Comparison of ENCODE assay signal across 14 cellular contexts in genomic region chr1:44472614-44473262, GRCh38.
DNase-seq lines count a peak whose midpoint lies in the region; ATAC-seq and TF ChIP-seq lines count a peak whose summit lies in the region.
"Had no signal": no experiment of that assay in that cellular context is flagged by ENCODE, and none has a peak within 500 bp of the region (broad histone marks: within the 10 kb centered on the region; RNA-seq: fewer than 3 reads in every experiment).

No MANE protein-coding gene starts in this region.

- H3K27me3 Mint-ChIP-seq in activated T-cell treated with anti-CD3 and anti-CD28 coated beads, Interleukin-2, amount 50 U/mL, for 72 hours (ENCODE audit: low read depth) = peaks cover 10% of the 10 kb centered on the region
- peaks cover 19% of the 10 kb centered on the region for H3K27me3 Mint-ChIP-seq in activated T-cell treated with anti-CD3 and anti-CD28 coated beads, Interleukin-2, amount 50 U/mL, for 24 hours
- H3K27me3 Mint-ChIP-seq in WTC11 (ENCODE audit: low read depth) (no peaks in the 10 kb centered on the region), memory B cell (peaks cover 12% of the 10 kb centered on the region)

- H3K27me3 ChIP-seq in upper lobe of left lung = no peaks in the 10 kb centered on the region
- peaks cover 6% of the 10 kb centered on the region for H3K27me3 ChIP-seq in adrenal gland
- H3K27me3 ChIP-seq: pancreas, testis had no signal

- TF ChIP-seq POLR2A in upper lobe of left lung (IDR thresholded peaks at IDR 0.05) (no peak), adrenal gland (IDR thresholded peaks at IDR 0.05) (no peak)

- POLR2A ChIA-PET in WTC11 (lab: Charles Lee) = no interaction called here

- TF ChIP-seq EP300 in upper lobe of left lung (IDR thresholded peaks at IDR 0.05) = no peak

- no peak for ATAC-seq in activated T-cell treated with anti-CD3 and anti-CD28 coated beads, Interleukin-2, amount 50 U/mL, for 72 hours (replicated peaks in 1 of 2)
- ATAC-seq in WTC11 (peak; percentile 51; the same call in 1 of the 2 replicates), memory B cell (ENCODE audit: low read depth) (no peak), upper lobe of left lung (ENCODE audit: low FRiP score in 2 of 2) (peak; percentile 19 to 55), GM21360 (IDR thresholded peaks at IDR 0.05; ENCODE audit: unreplicated experiment) (no peak)
- ATAC-seq: activated CD8-positive, alpha-beta T cell treated with anti-CD3 and anti-CD28 coated beads for 36 hours had no signal

- no peaks in the 10 kb centered on the region for H3K9me3 Mint-ChIP-seq in activated T-cell treated with anti-CD3 and anti-CD28 coated beads, Interleukin-2, amount 50 U/mL, for 72 hours
- H3K9me3 Mint-ChIP-seq in activated T-cell treated with anti-CD3 and anti-CD28 coated beads, Interleukin-2, amount 50 U/mL, for 24 hours = peaks cover 7% of the 10 kb centered on the region
- H3K9me3 Mint-ChIP-seq in WTC11 = peaks cover 7% of the 10 kb centered on the region
- H3K9me3 Mint-ChIP-seq in memory B cell = peaks cover 3% of the 10 kb centered on the region
- H3K9me3 Mint-ChIP-seq: activated CD8-positive, alpha-beta T cell treated with anti-CD3 and anti-CD28 coated beads for 36 hours; activated naive CD4-positive, alpha-beta T cell treated with anti-CD3 and anti-CD28 coated beads, Interleukin-2, amount 10 ng/mL, durations not matched to agents 7 days and 5 days had no signal

- no peak for TF ChIP-seq CTCF in WTC11 (IDR thresholded peaks at IDR 0.05)
- no peak for TF ChIP-seq CTCF in upper lobe of left lung (IDR thresholded peaks at IDR 0.05)
- TF ChIP-seq CTCF in adrenal gland (IDR thresholded peaks at IDR 0.05) = no peak

- CTCF ChIA-PET in WTC11 (lab: Charles Lee) = no interaction called here

- H3K4me1 ChIP-seq in upper lobe of left lung = peaks cover 0 to 6% (median 2%) of the 10 kb centered on the region in 4 donors
- H3K4me1 ChIP-seq in adrenal gland (replicated peaks in 1 of 2) = no peaks in the 10 kb centered on the region
- H3K4me1 ChIP-seq: pancreas, testis had no signal

- H3K4me3 ChIP-seq in upper lobe of left lung (peak overlapping the region in 2 of 4 donors; percentile 17 to 28), adrenal gland (no peak overlapping the region)
- H3K4me3 ChIP-seq: pancreas, testis had no signal

- no peaks in the 10 kb centered on the region for H3K36me3 Mint-ChIP-seq in activated T-cell treated with anti-CD3 and anti-CD28 coated beads, Interleukin-2, amount 50 U/mL, for 72 hours (ENCODE audit: insufficient read depth in 2 of 2)
- H3K36me3 Mint-ChIP-seq in activated T-cell treated with anti-CD3 and anti-CD28 coated beads, Interleukin-2, amount 50 U/mL, for 24 hours (ENCODE audit: low read depth) = no peaks in the 10 kb centered on the region
- H3K36me3 Mint-ChIP-seq in WTC11 (peaks cover 9% of the 10 kb centered on the region), memory B cell (peaks cover 3% of the 10 kb centered on the region)
- H3K36me3 Mint-ChIP-seq: activated naive CD4-positive, alpha-beta T cell treated with anti-CD3 and anti-CD28 coated beads, Interleukin-2, amount 10 ng/mL, durations not matched to agents 7 days and 5 days had no signal

- peak overlapping the region; percentile 39 to 43 for H3K4me3 Mint-ChIP-seq in activated T-cell treated with anti-CD3 and anti-CD28 coated beads, Interleukin-2, amount 50 U/mL, for 72 hours
- no peak overlapping the region for H3K4me3 Mint-ChIP-seq in activated T-cell treated with anti-CD3 and anti-CD28 coated beads, Interleukin-2, amount 50 U/mL, for 24 hours
- H3K4me3 Mint-ChIP-seq in WTC11 = no peak overlapping the region
- peak overlapping the region; percentile 22 for H3K4me3 Mint-ChIP-seq in memory B cell
- H3K4me3 Mint-ChIP-seq: activated CD8-positive, alpha-beta T cell treated with anti-CD3 and anti-CD28 coated beads for 36 hours; activated naive CD4-positive, alpha-beta T cell treated with anti-CD3 and anti-CD28 coated beads, Interleukin-2, amount 10 ng/mL, durations not matched to agents 7 days and 5 days had no signal

- H3K27ac Mint-ChIP-seq in activated T-cell treated with anti-CD3 and anti-CD28 coated beads, Interleukin-2, amount 50 U/mL, for 72 hours = no peak overlapping the region
- H3K27ac Mint-ChIP-seq in activated T-cell treated with anti-CD3 and anti-CD28 coated beads, Interleukin-2, amount 50 U/mL, for 24 hours = no peak overlapping the region
- H3K27ac Mint-ChIP-seq in WTC11 = peak overlapping the region; percentile 8; the same call in 1 of the 2 replicates
- H3K27ac Mint-ChIP-seq in memory B cell = no peak overlapping the region
- H3K27ac Mint-ChIP-seq: activated CD8-positive, alpha-beta T cell treated with anti-CD3 and anti-CD28 coated beads for 36 hours; activated naive CD4-positive, alpha-beta T cell treated with anti-CD3 and anti-CD28 coated beads, Interleukin-2, amount 10 ng/mL, durations not matched to agents 7 days and 5 days had no signal

- WGBS in upper lobe of left lung, 2 donors = 17 to 42% methylated on average over 11 of the region's 11 CpGs
- 45 to 54% (median 47%) methylated on average over 10 to 11 of the region's 11 CpGs for WGBS in adrenal gland, 4 donors

- H3K36me3 ChIP-seq in upper lobe of left lung (no peaks in the 10 kb centered on the region), adrenal gland (replicated peaks in 1 of 2) (no peaks in the 10 kb centered on the region)
- H3K36me3 ChIP-seq: pancreas had no signal

- no peaks in the 10 kb centered on the region for H3K9me3 ChIP-seq in upper lobe of left lung
- H3K9me3 ChIP-seq in adrenal gland (replicated peaks in 1 of 3) = no peaks in the 10 kb centered on the region
- H3K9me3 ChIP-seq: pancreas, testis had no signal

- H3K4me1 Mint-ChIP-seq in activated T-cell treated with anti-CD3 and anti-CD28 coated beads, Interleukin-2, amount 50 U/mL, for 72 hours (ENCODE audit: low read depth) = peaks cover 11% of the 10 kb centered on the region
- peaks cover 11% of the 10 kb centered on the region for H3K4me1 Mint-ChIP-seq in activated T-cell treated with anti-CD3 and anti-CD28 coated beads, Interleukin-2, amount 50 U/mL, for 24 hours (ENCODE audit: low read depth)
- H3K4me1 Mint-ChIP-seq in WTC11 (peaks cover 29% of the 10 kb centered on the region), memory B cell (peaks cover 11% of the 10 kb centered on the region)

- intact Hi-C loops in adrenal gland (cut with DNase I) = no loop called here

- DNase-seq in activated T-cell treated with anti-CD3 and anti-CD28 coated beads, Interleukin-2, amount 50 U/mL, for 72 hours = no peak
- no peak for DNase-seq in activated T-cell treated with anti-CD3 and anti-CD28 coated beads, Interleukin-2, amount 50 U/mL, for 24 hours
- DNase-seq in WTC11 (ENCODE audit: low spot score) = no peak
- no peak for DNase-seq in memory B cell (ENCODE audit: low spot score in 2 of 2)
- peak in 1 of 2 donors; percentile 40 for DNase-seq in upper lobe of left lung
- DNase-seq in stimulated activated CD4-positive, alpha-beta T cell treated with anti-CD3 and anti-CD28 coated beads, Interleukin-4, amount 100 ng/mL, for 4 hours = no peak
- no peak for DNase-seq in adrenal gland
- DNase-seq: activated CD8-positive, alpha-beta T cell treated with anti-CD3 and anti-CD28 coated beads for 36 hours; activated naive CD4-positive, alpha-beta T cell treated with anti-CD3 and anti-CD28 coated beads, Interleukin-2, amount 10 ng/mL, durations not matched to agents 7 days and 5 days; cortex of kidney; NCI-H82; testis had no signal

- H3K27ac ChIP-seq in upper lobe of left lung (peak overlapping the region in 1 of 4 donors; percentile 17), adrenal gland (no peak overlapping the region)
- H3K27ac ChIP-seq: pancreas, testis had no signal

TF ChIP-seq in WTC11, 78 proteins besides CTCF, POLR2A, EP300 and RAD21:
- no peak for TF ChIP-seq ZMAT4 (CRISPR knock-in tag; IDR thresholded peaks at IDR 0.05)

Comparison
In these comparisons a context has a peak if more than half of its experiments do, and no peak if none do; other contexts are left out.
1. H3K4me3 Mint-ChIP-seq: peak in activated T-cell treated with anti-CD3 and anti-CD28 coated beads, Interleukin-2, amount 50 U/mL, for 72 hours (2 of 2) and memory B cell (single experiment); none in activated T-cell treated with anti-CD3 and anti-CD28 coated beads, Interleukin-2, amount 50 U/mL, for 24 hours (single experiment) and WTC11 (single experiment).
2. ATAC-seq: peak in WTC11 (single experiment) and upper lobe of left lung (2 of 2); none in activated T-cell treated with anti-CD3 and anti-CD28 coated beads, Interleukin-2, amount 50 U/mL, for 72 hours (0 of 2), memory B cell (single experiment) and GM21360 (single experiment).